In genomic region chr21:34362136-34362444, GRCh38 we compare ENCODE assay signal across 1 cellular context.
TF ChIP-seq lines count a peak whose summit lies in the region.

No MANE protein-coding gene starts in this region.

TF ChIP-seq in SK-N-SH, 30 proteins besides CTCF, POLR2A, EP300 and RAD21:
- TF ChIP-seq YY1 (IDR thresholded peaks at IDR 0.05; ENCODE audit: low read depth) (no peak), IRF3 (IDR thresholded peaks at IDR 0.05; ENCODE audit: low read depth, low read length) (no peak), NFIC (IDR thresholded peaks at IDR 0.05; ENCODE audit: borderline replicate concordance) (no peak), CHD2 (IDR thresholded peaks at IDR 0.05; ENCODE audit: low read length, partially characterized antibody) (no peak), GABPA (IDR thresholded peaks at IDR 0.05; ENCODE audit: low read depth) (no peak), RFX5 (IDR thresholded peaks at IDR 0.05; ENCODE audit: low read length) (no peak), TCF12 (IDR thresholded peaks at IDR 0.05) (no peak), MEF2A (IDR thresholded peaks at IDR 0.05; ENCODE audit: borderline replicate concordance, low read depth) (no peak), MXI1 (IDR thresholded peaks at IDR 0.05; ENCODE audit: low read depth, low read length) (no peak), SIN3A (IDR thresholded peaks at IDR 0.05; ENCODE audit: borderline replicate concordance, low read depth, low read length) (no peak), ELF1 (IDR thresholded peaks at IDR 0.05) (no peak), SMC3 (IDR thresholded peaks at IDR 0.05; ENCODE audit: low read depth, low read length) (no peak), NRF1 (IDR thresholded peaks at IDR 0.05; ENCODE audit: low read depth, low read length) (no peak)
- TF ChIP-seq, protein P1, sequence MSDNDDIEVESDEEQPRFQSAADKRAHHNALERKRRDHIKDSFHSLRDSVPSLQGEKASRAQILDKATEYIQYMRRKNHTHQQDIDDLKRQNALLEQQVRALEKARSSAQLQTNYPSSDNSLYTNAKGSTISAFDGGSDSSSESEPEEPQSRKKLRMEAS (IDR thresholded peaks at IDR 0.05; ENCODE audit: low read depth) = no peak
- TF ChIP-seq, protein P2, sequence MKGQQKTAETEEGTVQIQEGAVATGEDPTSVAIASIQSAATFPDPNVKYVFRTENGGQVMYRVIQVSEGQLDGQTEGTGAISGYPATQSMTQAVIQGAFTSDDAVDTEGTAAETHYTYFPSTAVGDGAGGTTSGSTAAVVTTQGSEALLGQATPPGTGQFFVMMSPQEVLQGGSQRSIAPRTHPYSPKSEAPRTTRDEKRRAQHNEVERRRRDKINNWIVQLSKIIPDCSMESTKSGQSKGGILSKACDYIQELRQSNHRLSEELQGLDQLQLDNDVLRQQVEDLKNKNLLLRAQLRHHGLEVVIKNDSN (IDR thresholded peaks at IDR 0.05; ENCODE audit: borderline replicate concordance, low read depth) = no peak
